1 cellular context compared by ENCODE assay signal in the genomic region with DNA sequence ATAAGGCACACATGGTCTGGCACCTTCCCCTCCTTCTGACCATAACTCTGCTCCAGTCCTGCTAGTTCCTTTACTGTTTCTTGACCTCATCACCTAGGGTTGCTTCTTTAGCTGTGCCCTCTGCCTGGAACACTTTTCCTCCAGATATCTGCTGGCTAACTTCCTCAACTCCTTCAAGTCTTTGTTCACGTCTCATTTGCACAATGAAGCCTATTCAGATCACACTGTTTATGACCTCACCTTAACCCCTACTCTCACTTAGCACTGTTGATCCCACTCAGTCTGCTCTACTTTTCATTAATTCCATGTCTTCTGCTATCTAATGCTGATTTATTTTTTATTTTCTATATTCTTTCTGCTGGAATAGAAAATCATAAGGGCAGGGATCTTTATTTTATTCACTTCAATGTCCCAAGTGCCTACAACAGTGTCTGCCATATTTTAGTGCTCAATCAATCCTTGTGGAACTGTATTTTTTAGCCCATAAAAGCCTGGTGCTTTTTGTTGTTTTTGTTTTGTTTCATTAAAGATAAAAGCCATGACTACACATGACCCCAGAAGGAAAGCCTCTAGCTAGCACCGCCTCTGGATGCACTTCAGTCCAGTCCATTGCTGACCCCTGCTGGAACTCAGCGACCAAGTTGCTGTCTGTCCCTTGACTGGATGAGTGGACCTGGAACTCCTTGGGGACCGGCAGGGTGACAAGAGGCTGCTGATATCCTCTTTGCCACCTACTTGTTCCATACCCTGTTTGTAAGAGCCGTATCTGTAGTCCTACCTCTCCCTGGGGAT.
A peak's percentile ranks its signal among the peaks of the same experiment; 100 is the strongest.
TF ChIP-seq lines count a peak whose summit lies in the region.

No MANE protein-coding gene starts in this region.

TF ChIP-seq in K562, 482 proteins besides CTCF, POLR2A, EP300 and RAD21 (continued from another document and continues in another):
- TF ChIP-seq, protein P1, sequence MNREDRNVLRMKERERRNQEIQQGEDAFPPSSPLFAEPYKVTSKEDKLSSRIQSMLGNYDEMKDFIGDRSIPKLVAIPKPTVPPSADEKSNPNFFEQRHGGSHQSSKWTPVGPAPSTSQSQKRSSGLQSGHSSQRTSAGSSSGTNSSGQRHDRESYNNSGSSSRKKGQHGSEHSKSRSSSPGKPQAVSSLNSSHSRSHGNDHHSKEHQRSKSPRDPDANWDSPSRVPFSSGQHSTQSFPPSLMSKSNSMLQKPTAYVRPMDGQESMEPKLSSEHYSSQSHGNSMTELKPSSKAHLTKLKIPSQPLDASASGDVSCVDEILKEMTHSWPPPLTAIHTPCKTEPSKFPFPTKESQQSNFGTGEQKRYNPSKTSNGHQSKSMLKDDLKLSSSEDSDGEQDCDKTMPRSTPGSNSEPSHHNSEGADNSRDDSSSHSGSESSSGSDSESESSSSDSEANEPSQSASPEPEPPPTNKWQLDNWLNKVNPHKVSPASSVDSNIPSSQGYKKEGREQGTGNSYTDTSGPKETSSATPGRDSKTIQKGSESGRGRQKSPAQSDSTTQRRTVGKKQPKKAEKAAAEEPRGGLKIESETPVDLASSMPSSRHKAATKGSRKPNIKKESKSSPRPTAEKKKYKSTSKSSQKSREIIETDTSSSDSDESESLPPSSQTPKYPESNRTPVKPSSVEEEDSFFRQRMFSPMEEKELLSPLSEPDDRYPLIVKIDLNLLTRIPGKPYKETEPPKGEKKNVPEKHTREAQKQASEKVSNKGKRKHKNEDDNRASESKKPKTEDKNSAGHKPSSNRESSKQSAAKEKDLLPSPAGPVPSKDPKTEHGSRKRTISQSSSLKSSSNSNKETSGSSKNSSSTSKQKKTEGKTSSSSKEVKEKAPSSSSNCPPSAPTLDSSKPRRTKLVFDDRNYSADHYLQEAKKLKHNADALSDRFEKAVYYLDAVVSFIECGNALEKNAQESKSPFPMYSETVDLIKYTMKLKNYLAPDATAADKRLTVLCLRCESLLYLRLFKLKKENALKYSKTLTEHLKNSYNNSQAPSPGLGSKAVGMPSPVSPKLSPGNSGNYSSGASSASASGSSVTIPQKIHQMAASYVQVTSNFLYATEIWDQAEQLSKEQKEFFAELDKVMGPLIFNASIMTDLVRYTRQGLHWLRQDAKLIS (CRISPR knock-in tag; IDR thresholded peaks at IDR 0.05): no peak
- TF ChIP-seq GABPA (tag; conservative IDR thresholded peaks at IDR 0.05; ENCODE audit: low read depth) (no peak), ZNF165 (CRISPR knock-in tag; IDR thresholded peaks at IDR 0.05; ENCODE audit: borderline replicate concordance) (no peak), SNAPC5 (CRISPR knock-in tag; IDR thresholded peaks at IDR 0.05) (no peak), POU5F1 (IDR thresholded peaks at IDR 0.05; ENCODE audit: borderline replicate concordance, low read depth, low read length, partially characterized antibody) (no peak), KDM5B (IDR thresholded peaks at IDR 0.05; ENCODE audit: insufficient replicate concordance, low read depth, low read length) (no peak), SMC3 (conservative IDR thresholded peaks at IDR 0.05; ENCODE audit: insufficient read depth, low read depth, low read length) (peak; percentile 87), TAF15 (IDR thresholded peaks at IDR 0.05; ENCODE audit: low read depth, low read length) (no peak), HDAC1 (IDR thresholded peaks at IDR 0.05) (no peak), GTF2F1 (IDR thresholded peaks at IDR 0.05; ENCODE audit: low read depth, low read length) (no peak), ATF1 (CRISPR knock-in tag; IDR thresholded peaks at IDR 0.05) (no peak), ATF1 (tag; IDR thresholded peaks at IDR 0.05) (no peak), PHB (CRISPR knock-in tag; IDR thresholded peaks at IDR 0.05) (no peak), TRIM24 (IDR thresholded peaks at IDR 0.05) (no peak), RNF2 (IDR thresholded peaks at IDR 0.05) (no peak), MAZ (CRISPR knock-in tag; conservative IDR thresholded peaks at IDR 0.05 in 1 of 2, IDR thresholded peaks at IDR 0.05 in 1 of 2) (peak; percentile 33 to 81; a peak in 2 of 4 replicates), ZBTB49 (CRISPR knock-in tag; IDR thresholded peaks at IDR 0.05; ENCODE audit: borderline replicate concordance) (no peak), SRF (CRISPR knock-in tag; IDR thresholded peaks at IDR 0.05) (peak in 1 of 2 experiments; percentile 49; a peak in 1 of 4 replicates), KLF10 (CRISPR knock-in tag; IDR thresholded peaks at IDR 0.05) (no peak), ZNF707 (CRISPR knock-in tag; conservative IDR thresholded peaks at IDR 0.05) (no peak), KDM4B (IDR thresholded peaks at IDR 0.05; ENCODE audit: borderline replicate concordance in 2 of 2, low read depth in 1 of 2) (no peak), ATF4 (CRISPR knock-in tag; IDR thresholded peaks at IDR 0.05) (no peak), HNRNPLL (IDR thresholded peaks at IDR 0.05; ENCODE audit: low read depth, low read length, poor library complexity, severe bottlenecking) (no peak), NFYB (IDR thresholded peaks at IDR 0.05; ENCODE audit: extremely low read depth, insufficient read length) (no peak), KHSRP (IDR thresholded peaks at IDR 0.05) (no peak), CREB3 (tag; conservative IDR thresholded peaks at IDR 0.05; ENCODE audit: low read depth) (no peak), ELF2 (CRISPR knock-in tag; IDR thresholded peaks at IDR 0.05) (no peak), TAF9B (IDR thresholded peaks at IDR 0.05; ENCODE audit: partially characterized antibody) (no peak), YBX1 (IDR thresholded peaks at IDR 0.05) (no peak), MXI1 (IDR thresholded peaks at IDR 0.05; ENCODE audit: low read depth, low read length) (peak; percentile 52; the same call in 1 of the 2 replicates), TAF7 (tag; IDR thresholded peaks at IDR 0.05) (no peak), STAG1 (CRISPR knock-in tag; IDR thresholded peaks at IDR 0.05; ENCODE audit: borderline replicate concordance) (peak; percentile 94), ZSCAN32 (CRISPR knock-in tag; IDR thresholded peaks at IDR 0.05) (no peak), POLR2G (IDR thresholded peaks at IDR 0.05; ENCODE audit: low read depth, low read length) (no peak), CHD4 (IDR thresholded peaks at IDR 0.05; ENCODE audit: insufficient read depth, insufficient replicate concordance, low read depth, low read length, poor library complexity, severe bottlenecking) (no peak), TRIM28 (IDR thresholded peaks at IDR 0.05) (no peak), NONO (IDR thresholded peaks at IDR 0.05; ENCODE audit: low read depth in 2 of 2, low read length in 1 of 2) (no peak), FOXP1 (CRISPR knock-in tag; IDR thresholded peaks at IDR 0.05) (no peak), ATF7 (IDR thresholded peaks at IDR 0.05) (peak; percentile 41; the same call in 1 of the 2 replicates), FOXJ3 (CRISPR knock-in tag; IDR thresholded peaks at IDR 0.05) (peak; percentile 88), CEBPG (CRISPR knock-in tag; IDR thresholded peaks at IDR 0.05) (no peak), CEBPG (tag; conservative IDR thresholded peaks at IDR 0.05 in 1 of 2, IDR thresholded peaks at IDR 0.05 in 1 of 2) (no peak), DEAF1 (CRISPR knock-in tag; IDR thresholded peaks at IDR 0.05) (peak; percentile 98), RUNX1 (IDR thresholded peaks at IDR 0.05; ENCODE audit: low read depth) (no peak), CC2D1A (IDR thresholded peaks at IDR 0.05) (peak; percentile 76; the same call in 1 of the 2 replicates)
- TF ChIP-seq, protein P2, sequence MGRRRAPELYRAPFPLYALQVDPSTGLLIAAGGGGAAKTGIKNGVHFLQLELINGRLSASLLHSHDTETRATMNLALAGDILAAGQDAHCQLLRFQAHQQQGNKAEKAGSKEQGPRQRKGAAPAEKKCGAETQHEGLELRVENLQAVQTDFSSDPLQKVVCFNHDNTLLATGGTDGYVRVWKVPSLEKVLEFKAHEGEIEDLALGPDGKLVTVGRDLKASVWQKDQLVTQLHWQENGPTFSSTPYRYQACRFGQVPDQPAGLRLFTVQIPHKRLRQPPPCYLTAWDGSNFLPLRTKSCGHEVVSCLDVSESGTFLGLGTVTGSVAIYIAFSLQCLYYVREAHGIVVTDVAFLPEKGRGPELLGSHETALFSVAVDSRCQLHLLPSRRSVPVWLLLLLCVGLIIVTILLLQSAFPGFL (CRISPR knock-in tag; IDR thresholded peaks at IDR 0.05): no peak
- TF ChIP-seq, protein P3, sequence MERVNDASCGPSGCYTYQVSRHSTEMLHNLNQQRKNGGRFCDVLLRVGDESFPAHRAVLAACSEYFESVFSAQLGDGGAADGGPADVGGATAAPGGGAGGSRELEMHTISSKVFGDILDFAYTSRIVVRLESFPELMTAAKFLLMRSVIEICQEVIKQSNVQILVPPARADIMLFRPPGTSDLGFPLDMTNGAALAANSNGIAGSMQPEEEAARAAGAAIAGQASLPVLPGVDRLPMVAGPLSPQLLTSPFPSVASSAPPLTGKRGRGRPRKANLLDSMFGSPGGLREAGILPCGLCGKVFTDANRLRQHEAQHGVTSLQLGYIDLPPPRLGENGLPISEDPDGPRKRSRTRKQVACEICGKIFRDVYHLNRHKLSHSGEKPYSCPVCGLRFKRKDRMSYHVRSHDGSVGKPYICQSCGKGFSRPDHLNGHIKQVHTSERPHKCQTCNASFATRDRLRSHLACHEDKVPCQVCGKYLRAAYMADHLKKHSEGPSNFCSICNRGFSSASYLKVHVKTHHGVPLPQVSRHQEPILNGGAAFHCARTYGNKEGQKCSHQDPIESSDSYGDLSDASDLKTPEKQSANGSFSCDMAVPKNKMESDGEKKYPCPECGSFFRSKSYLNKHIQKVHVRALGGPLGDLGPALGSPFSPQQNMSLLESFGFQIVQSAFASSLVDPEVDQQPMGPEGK (CRISPR knock-in tag; IDR thresholded peaks at IDR 0.05; ENCODE audit: borderline replicate concordance): no peak
- TF ChIP-seq, protein P4, sequence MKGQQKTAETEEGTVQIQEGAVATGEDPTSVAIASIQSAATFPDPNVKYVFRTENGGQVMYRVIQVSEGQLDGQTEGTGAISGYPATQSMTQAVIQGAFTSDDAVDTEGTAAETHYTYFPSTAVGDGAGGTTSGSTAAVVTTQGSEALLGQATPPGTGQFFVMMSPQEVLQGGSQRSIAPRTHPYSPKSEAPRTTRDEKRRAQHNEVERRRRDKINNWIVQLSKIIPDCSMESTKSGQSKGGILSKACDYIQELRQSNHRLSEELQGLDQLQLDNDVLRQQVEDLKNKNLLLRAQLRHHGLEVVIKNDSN (CRISPR knock-in tag; IDR thresholded peaks at IDR 0.05): no peak
- TF ChIP-seq, protein P5, sequence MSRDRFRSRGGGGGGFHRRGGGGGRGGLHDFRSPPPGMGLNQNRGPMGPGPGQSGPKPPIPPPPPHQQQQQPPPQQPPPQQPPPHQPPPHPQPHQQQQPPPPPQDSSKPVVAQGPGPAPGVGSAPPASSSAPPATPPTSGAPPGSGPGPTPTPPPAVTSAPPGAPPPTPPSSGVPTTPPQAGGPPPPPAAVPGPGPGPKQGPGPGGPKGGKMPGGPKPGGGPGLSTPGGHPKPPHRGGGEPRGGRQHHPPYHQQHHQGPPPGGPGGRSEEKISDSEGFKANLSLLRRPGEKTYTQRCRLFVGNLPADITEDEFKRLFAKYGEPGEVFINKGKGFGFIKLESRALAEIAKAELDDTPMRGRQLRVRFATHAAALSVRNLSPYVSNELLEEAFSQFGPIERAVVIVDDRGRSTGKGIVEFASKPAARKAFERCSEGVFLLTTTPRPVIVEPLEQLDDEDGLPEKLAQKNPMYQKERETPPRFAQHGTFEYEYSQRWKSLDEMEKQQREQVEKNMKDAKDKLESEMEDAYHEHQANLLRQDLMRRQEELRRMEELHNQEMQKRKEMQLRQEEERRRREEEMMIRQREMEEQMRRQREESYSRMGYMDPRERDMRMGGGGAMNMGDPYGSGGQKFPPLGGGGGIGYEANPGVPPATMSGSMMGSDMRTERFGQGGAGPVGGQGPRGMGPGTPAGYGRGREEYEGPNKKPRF (IDR thresholded peaks at IDR 0.05; ENCODE audit: low read depth, low read length): no peak
